8 cellular contexts compared by ENCODE assay signal in genomic region chr4:40056722-40057539, GRCh38. TPM values are rescaled to one million over a fixed set of nuclear protein-coding genes. Genes with fewer than 3 reads are reported as not detected.
A peak's percentile ranks its signal among the peaks of the same experiment; 100 is the strongest.
DNase-seq lines count a peak whose midpoint lies in the region; ATAC-seq, FAIRE-seq and TF ChIP-seq lines count a peak whose summit lies in the region.

Gene N4BP2 (plus strand): TSS chr4:40056850. CDS start chr4:40097341, 40,491 bp downstream.

- H3K9me3 ChIP-seq in adrenal gland (replicated peaks in 1 of 3) (no peaks in the 10 kb centered on the region), left ventricle myocardium inferior (replicated peaks) (no peaks in the 10 kb centered on the region), psoas muscle (no peaks in the 10 kb centered on the region)

- peak within 1 kb of the TSS; percentile 92 to 100 (median 100) for H3K27ac ChIP-seq in adrenal gland
- peak within 1 kb of the TSS; percentile 100 for H3K27ac ChIP-seq in left ventricle myocardium inferior (replicated peaks)
- peak within 1 kb of the TSS; percentile 98 for H3K27ac ChIP-seq in psoas muscle

- peak; percentile 88 to 89 for TF ChIP-seq POLR2A in adrenal gland (IDR thresholded peaks at IDR 0.05)

- intact Hi-C loops in T-helper 1 cell treated with Interleukin-12 subunit alpha and Interleukin-12 subunit beta and Interleukin-4 antibody, amounts not matched to agents 30 ng/mL and 1 ng/mL, for 36 hours (cut with micrococcal nuclease): loop anchor here (1.0 to 10.0 kb wide), 10 partner anchors 79 to 1745 kb away; partner anchors contain the start of genes RFC1, TMEM156 and UGDH
- intact Hi-C loops in adrenal gland (cut with DNase I): loop anchor here in 1 of 2 donors (5.0 kb wide), 1 partner anchor 255 kb away; no protein-coding TSS in a partner anchor
- intact Hi-C loops in left ventricle myocardium inferior (cut with micrococcal nuclease): loop anchor here (5.0 to 10.0 kb wide), 2 partner anchors 250 to 592 kb away; no protein-coding TSS in a partner anchor
- intact Hi-C loops in psoas muscle (cut with DNase I): loop anchor here (2.0 to 10.0 kb wide), 3 partner anchors 80 to 258 kb away; partner anchors contain the start of gene PDS5A (in 1 of the 2)

- H3K4me3 ChIP-seq in GM12865 (ENCODE audit: low read depth, low read length) (peak within 1 kb of the TSS; percentile 92), adrenal gland (peak within 1 kb of the TSS; percentile 51 to 81 (median 69)), left ventricle myocardium inferior (peak within 1 kb of the TSS; percentile 96), psoas muscle (peak within 1 kb of the TSS; percentile 86)

- FAIRE-seq in urothelium cell line (lab: Jason Lieb, UNC): peak; percentile 84

- H3K27me3 ChIP-seq in adrenal gland (no peaks in the 10 kb centered on the region), left ventricle myocardium inferior (ENCODE audit: low read depth) (no peaks in the 10 kb centered on the region), psoas muscle (ENCODE audit: insufficient read depth in 3 of 3, low read length in 2 of 3) (no peaks in the 10 kb centered on the region)

- H3K4me1 ChIP-seq in adrenal gland (replicated peaks in 1 of 2) (peaks cover 5 to 12% of the 10 kb centered on the region in 2 donors), left ventricle myocardium inferior (peaks cover 37% of the 10 kb centered on the region), psoas muscle (peaks cover 15% of the 10 kb centered on the region)

- DNase-seq in GM12865 (ENCODE audit: low read depth): peak; percentile 88
- DNase-seq in NCI-H1105 treated with DMSO at 0.1 percent for 48 hours (lab: John Stamatoyannopoulos, UW): peak; percentile 64
- DNase-seq in adrenal gland: peak; percentile 78 to 86 (median 82)
- peak; percentile 86 for DNase-seq in left ventricle myocardium inferior
- DNase-seq in psoas muscle: peak; percentile 82 to 90
- DNase-seq in urothelium cell line (ENCODE audit: low spot score): peak; percentile 89

- no peaks in the 10 kb centered on the region for H3K36me3 ChIP-seq in adrenal gland (replicated peaks in 1 of 2)
- H3K36me3 ChIP-seq in left ventricle myocardium inferior: no peaks in the 10 kb centered on the region
- no peaks in the 10 kb centered on the region for H3K36me3 ChIP-seq in psoas muscle (ENCODE audit: insufficient read depth in 1 of 2, low read depth in 1 of 2)

- 0% methylated on average over 4 to 94 of the region's 95 CpGs for WGBS in adrenal gland, 4 donors
- WGBS in psoas muscle, 3 donors: 0 to 1% (median 0%) methylated on average over 40 to 95 of the region's 95 CpGs

- TF ChIP-seq CTCF in GM12865 (IDR thresholded peaks at IDR 0.05; ENCODE audit: insufficient read depth, low read depth, low read length, missing control alignments) (peak; percentile 81), adrenal gland (IDR thresholded peaks at IDR 0.05) (peak in 5 of 6 experiments; percentile 27 to 68 (median 60)), left ventricle myocardium inferior (IDR thresholded peaks at IDR 0.05; ENCODE audit: borderline replicate concordance) (peak; percentile 86), psoas muscle (IDR thresholded peaks at IDR 0.05) (peak; percentile 72)

- ATAC-seq in HG02642 (IDR thresholded peaks at IDR 0.05; ENCODE audit: poor library complexity, unreplicated experiment) (peak; percentile 69), psoas muscle (peak; percentile 81 to 87 (median 84))

RNA-seq across cellular contexts. Expression of gene N4BP2, which starts in this region (rescaled TPM):
- 25.9 and 31.5 TPM in 2 replicates for total RNA-seq in T-helper 1 cell treated with Interleukin-12 subunit alpha and Interleukin-12 subunit beta and Interleukin-4 antibody, amounts not matched to agents 30 ng/mL and 1 ng/mL, for 36 hours
- total RNA-seq in adrenal gland: 10 to 100 TPM in 1 of 8 donors, 1 to 10 TPM in 7; 2.3 to 11.8 (median 5.0) TPM
- polyA plus RNA-seq in adrenal gland: 1 to 10 TPM in 2 of 3 donors, under 1 TPM in 1; 0.97 to 2.7 (median 1.1) TPM
- 5.0 TPM for total RNA-seq in left ventricle myocardium inferior
- total RNA-seq in psoas muscle: 1 to 10 TPM; 2.7 to 6.8 (median 3.2) TPM
- polyA plus RNA-seq in psoas muscle: 1 to 10 TPM; 1.1 to 1.6 (median 1.1) TPM

Comparison
In these comparisons a context has a peak if more than half of its experiments do, and no peak if none do; other contexts are left out.
1. Peak in every context shown above with its lines: DNase-seq, ATAC-seq, H3K4me3 ChIP-seq and H3K27ac ChIP-seq.